ENCODE assay signal across 12 cellular contexts in genomic region chrX:103730746-103731508, GRCh38. TPM values are rescaled to one million over a fixed set of nuclear protein-coding genes. Genes with fewer than 3 reads are reported as not detected.
DNase-seq lines count a peak whose midpoint lies in the region; ATAC-seq lines count a peak whose summit lies in the region.
"Had no signal": no experiment of that assay in that cellular context is flagged by ENCODE, and none has a peak within 500 bp of the region (broad histone marks: within the 10 kb centered on the region; RNA-seq: fewer than 3 reads in every experiment).

No MANE protein-coding gene starts in this region.

- peak overlapping the region in 2 of 11 experiments; percentile 7 to 37; a peak in 3 of 22 replicates for H3K27ac ChIP-seq in BLaER1 treated with 17β-estradiol and CSF1 and Interleukin-3, amounts not matched to agents 10 nM and 100 nM
- H3K27ac ChIP-seq: WERI-Rb-1 had no signal

- peaks cover 0 to 34% (median 17%) of the 10 kb centered on the region in 10 experiments; a peak in 14 of 20 replicates for H3K4me1 ChIP-seq in BLaER1 treated with 17β-estradiol and CSF1 and Interleukin-3, amounts not matched to agents 10 nM and 100 nM

- H3K9ac ChIP-seq in BLaER1 treated with 17β-estradiol and CSF1 and Interleukin-3, amounts not matched to agents 10 nM and 100 nM, result no peak overlapping the region

- ATAC-seq in esophagus mucosa (peak; percentile 81), GM19035 (IDR thresholded peaks at IDR 0.05; ENCODE audit: unreplicated experiment) (no peak), GM18909 (IDR thresholded peaks at IDR 0.05; ENCODE audit: poor library complexity, unreplicated experiment) (no peak), HG03521 (IDR thresholded peaks at IDR 0.05; ENCODE audit: unreplicated experiment) (no peak)

- peaks cover 0 to 36% (median 15%) of the 10 kb centered on the region in 11 experiments; a peak in 14 of 22 replicates for H3K27me3 ChIP-seq in BLaER1 treated with 17β-estradiol and CSF1 and Interleukin-3, amounts not matched to agents 10 nM and 100 nM

- H4K20me1 ChIP-seq in BLaER1 treated with 17β-estradiol and CSF1 and Interleukin-3, amounts not matched to agents 10 nM and 100 nM, result no peaks in the 10 kb centered on the region

- no peaks in the 10 kb centered on the region for H3K36me3 ChIP-seq in BLaER1 treated with 17β-estradiol and CSF1 and Interleukin-3, amounts not matched to agents 10 nM and 100 nM
- H3K36me3 ChIP-seq: WERI-Rb-1 had no signal

- no peak overlapping the region for H3K4me3 ChIP-seq in BLaER1 treated with 17β-estradiol and CSF1 and Interleukin-3, amounts not matched to agents 10 nM and 100 nM

- no peaks in the 10 kb centered on the region for H3K9me3 ChIP-seq in BLaER1 treated with 17β-estradiol and CSF1 and Interleukin-3, amounts not matched to agents 10 nM and 100 nM (replicated peaks in 1 of 11)

- peak; percentile 79 for DNase-seq in NCI-H226
- peak; percentile 45 for DNase-seq in myocyte (ENCODE audit: low read depth)
- DNase-seq in COLO668 (lab: John Stamatoyannopoulos, UW; ENCODE audit: unreplicated experiment), result no peak
- DNase-seq: activated naive CD4-positive, alpha-beta T cell treated with anti-CD3 and anti-CD28 coated beads for 36 hours; naive B cell; WERI-Rb-1 had no signal

- H3K4me2 ChIP-seq in BLaER1 treated with 17β-estradiol and CSF1 and Interleukin-3, amounts not matched to agents 10 nM and 100 nM, result peak overlapping the region in 6 of 11 experiments; percentile 40 to 70 (median 56); a peak in 13 of 22 replicates

RNA-seq across cellular contexts. Expression of gene TMEM31, which starts 20.2 kb away (rescaled TPM):
- total RNA-seq in esophagus mucosa, result not detected
- not detected in 2 replicates for total RNA-seq in myocyte
- 0.15 TPM for polyA plus RNA-seq in myocyte (2012)
- total RNA-seq: frontal cortex had no signal

RNA-seq across cellular contexts. Expression of gene MORF4L2, which starts 44.4 kb away (rescaled TPM):
- 166 TPM for total RNA-seq in esophagus mucosa
- total RNA-seq in myocyte, result 769 and 841 TPM in 2 replicates
- 424 TPM for polyA plus RNA-seq in myocyte (2012)

RNA-seq across cellular contexts. Expression of gene PLP1, which starts 45.7 kb away (rescaled TPM):
- total RNA-seq in esophagus mucosa (0.04 TPM), myocyte (0.56 TPM in 1 of 2 replicates, not detected in the other)
- polyA plus RNA-seq in myocyte (2012), result 0.06 TPM
- total RNA-seq: activated naive CD4-positive, alpha-beta T cell treated with anti-CD3 and anti-CD28 coated beads for 36 hours had no signal
